In the genomic region with DNA sequence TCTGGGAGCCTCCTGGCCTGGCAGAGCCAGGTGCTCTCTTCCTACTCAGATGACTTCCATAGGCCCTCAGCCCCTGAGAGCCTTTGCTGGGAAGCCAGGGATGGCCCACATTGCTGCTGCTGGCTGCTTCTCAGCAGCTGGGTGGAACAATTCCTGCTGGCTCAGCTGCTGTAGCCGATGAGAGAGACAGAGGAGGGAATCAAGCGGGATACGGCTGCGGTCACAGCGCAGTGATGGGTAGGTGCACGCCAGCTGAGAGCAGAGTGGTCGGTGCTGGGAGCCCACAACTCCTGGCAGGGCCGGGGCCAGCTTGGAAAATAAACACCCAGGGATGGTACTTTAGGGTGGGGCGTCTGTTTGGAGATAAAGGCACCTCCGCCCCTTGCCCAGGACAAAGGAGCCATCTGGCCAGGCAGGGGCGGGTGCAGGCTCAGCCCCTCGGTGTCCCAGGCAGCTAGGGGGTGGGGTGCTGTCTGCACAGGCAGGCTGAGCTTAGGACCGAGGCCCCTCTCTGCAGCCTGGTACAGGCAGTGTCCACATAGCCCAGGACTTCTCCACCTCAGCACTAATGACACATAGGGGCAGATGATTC, we compare ENCODE assay signal across 27 cellular contexts.
DNase-seq lines count a peak whose midpoint lies in the region; ATAC-seq and TF ChIP-seq lines count a peak whose summit lies in the region.
"Had no signal": no experiment of that assay in that cellular context is flagged by ENCODE, and none has a peak within 500 bp of the region (broad histone marks: within the 10 kb centered on the region; RNA-seq: fewer than 3 reads in every experiment).

No MANE protein-coding gene starts in this region.

- no peak overlapping the region for H3K4me3 Mint-ChIP-seq in GM23338
- no peak overlapping the region for H3K4me3 Mint-ChIP-seq in activated T-cell treated with anti-CD3 and anti-CD28 coated beads, Interleukin-2, amount 50 U/mL, for 24 hours
- H3K4me3 Mint-ChIP-seq: activated CD4-positive, alpha-beta memory T cell treated with anti-CD3 and anti-CD28 coated beads, Interleukin-2, amount 10 ng/mL, durations not matched to agents 7 days and 5 days; CD8-positive, alpha-beta T cell; nephron progenitor cell; type B pancreatic cell had no signal

- H3K9me3 Mint-ChIP-seq in GM23338, result no peaks in the 10 kb centered on the region; the same call in 1 of the 3 replicates
- peaks cover 5% of the 10 kb centered on the region for H3K9me3 Mint-ChIP-seq in activated T-cell treated with anti-CD3 and anti-CD28 coated beads, Interleukin-2, amount 50 U/mL, for 24 hours
- H3K9me3 Mint-ChIP-seq: type B pancreatic cell had no signal

- H3K4me2 ChIP-seq in GM23338 (no peak overlapping the region), osteoblast (ENCODE audit: insufficient read depth, low read length) (no peak overlapping the region)
- H3K4me2 ChIP-seq: PC-9 had no signal

- no peaks in the 10 kb centered on the region for H3K27me3 ChIP-seq in GM23338 (ENCODE audit: insufficient read depth)
- H3K27me3 ChIP-seq in osteoblast (ENCODE audit: insufficient read depth, low read length), result no peaks in the 10 kb centered on the region
- H3K27me3 ChIP-seq: esophagus muscularis mucosa had no signal

- H4K20me1 ChIP-seq in GM23338 (replicated peaks; ENCODE audit: insufficient read depth) (no peaks in the 10 kb centered on the region), osteoblast (ENCODE audit: insufficient read depth, low read length) (no peaks in the 10 kb centered on the region)

- H3K27ac Mint-ChIP-seq in GM23338, result no peak overlapping the region
- no peak overlapping the region for H3K27ac Mint-ChIP-seq in activated T-cell treated with anti-CD3 and anti-CD28 coated beads, Interleukin-2, amount 50 U/mL, for 24 hours
- H3K27ac Mint-ChIP-seq: activated CD4-positive, alpha-beta memory T cell treated with anti-CD3 and anti-CD28 coated beads, Interleukin-2, amount 10 ng/mL, durations not matched to agents 7 days and 5 days; CD8-positive, alpha-beta T cell; nephron progenitor cell; type B pancreatic cell had no signal

- ATAC-seq in GM23338 (peak; percentile 25; the same call in 2 of the 3 replicates), HG03571 (IDR thresholded peaks at IDR 0.05; ENCODE audit: unreplicated experiment) (no peak)
- ATAC-seq: CD8-positive, alpha-beta T cell; gastrocnemius medialis had no signal

- H3F3A ChIP-seq in GM23338 (replicated peaks; ENCODE audit: low read depth), result no peaks in the 10 kb centered on the region

- H3K27ac ChIP-seq in GM23338 (ENCODE audit: low read depth), result no peak overlapping the region
- peak overlapping the region; percentile 64 for H3K27ac ChIP-seq in caudate nucleus (ENCODE audit: low read depth, low read length)
- H3K27ac ChIP-seq in osteoblast (ENCODE audit: low read depth, low read length), result no peak overlapping the region
- H3K27ac ChIP-seq: 22Rv1, coronary artery, esophagus muscularis mucosa, gastrocnemius medialis, PC-9 had no signal

- no peaks in the 10 kb centered on the region for H3K4me1 ChIP-seq in GM23338 (ENCODE audit: insufficient read depth)
- H3K4me1 ChIP-seq in osteoblast (ENCODE audit: insufficient read depth, low read length), result peaks cover 52% of the 10 kb centered on the region
- H3K4me1 ChIP-seq: gastrocnemius medialis had no signal

- H3K4me1 Mint-ChIP-seq in GM23338, result peaks cover 9% of the 10 kb centered on the region
- H3K4me1 Mint-ChIP-seq in activated T-cell treated with anti-CD3 and anti-CD28 coated beads, Interleukin-2, amount 50 U/mL, for 24 hours (ENCODE audit: low read depth), result no peaks in the 10 kb centered on the region

- peaks cover 2% of the 10 kb centered on the region; the same call in 1 of the 3 replicates for H3K36me3 Mint-ChIP-seq in GM23338 (ENCODE audit: low read depth)
- no peaks in the 10 kb centered on the region for H3K36me3 Mint-ChIP-seq in activated T-cell treated with anti-CD3 and anti-CD28 coated beads, Interleukin-2, amount 50 U/mL, for 24 hours (ENCODE audit: low read depth)
- H3K36me3 Mint-ChIP-seq: CD8-positive, alpha-beta T cell; type B pancreatic cell had no signal

- H3K9me2 ChIP-seq in GM23338 (ENCODE audit: insufficient read depth), result no peaks in the 10 kb centered on the region

- H3K9me3 ChIP-seq in osteoblast (ENCODE audit: low read depth, low read length), result no peaks in the 10 kb centered on the region
- H3K9me3 ChIP-seq: gastrocnemius medialis had no signal

- H2AFZ ChIP-seq in GM23338, result 0 out of 2 replicates have a peak overlapping the region, but pooled peaks have one; percentile 14
- no peak overlapping the region for H2AFZ ChIP-seq in osteoblast (ENCODE audit: low read length)
- H2AFZ ChIP-seq: PC-9 had no signal

- H3K36me3 ChIP-seq in GM23338 (ENCODE audit: insufficient read depth), result no peaks in the 10 kb centered on the region
- H3K36me3 ChIP-seq in osteoblast (ENCODE audit: insufficient read depth, low read length), result no peaks in the 10 kb centered on the region
- H3K36me3 ChIP-seq: esophagus muscularis mucosa, gastrocnemius medialis had no signal

- peaks cover 4% of the 10 kb centered on the region for H3K27me3 Mint-ChIP-seq in GM23338 (ENCODE audit: insufficient read depth, low read depth, poor library complexity)
- peaks cover 22% of the 10 kb centered on the region for H3K27me3 Mint-ChIP-seq in activated T-cell treated with anti-CD3 and anti-CD28 coated beads, Interleukin-2, amount 50 U/mL, for 24 hours
- H3K27me3 Mint-ChIP-seq: activated CD4-positive, alpha-beta memory T cell treated with anti-CD3 and anti-CD28 coated beads, Interleukin-2, amount 10 ng/mL, durations not matched to agents 7 days and 5 days had no signal

- TF ChIP-seq CTCF in GM23338 (conservative IDR thresholded peaks at IDR 0.05; ENCODE audit: low read depth in 2 of 2) (no peak), osteoblast (IDR thresholded peaks at IDR 0.05; ENCODE audit: extremely low read depth, low read depth, low read length) (no peak)

- H3K79me2 ChIP-seq in GM23338 (replicated peaks; ENCODE audit: insufficient read depth) (no peaks in the 10 kb centered on the region), osteoblast (ENCODE audit: insufficient read depth, low read length) (no peaks in the 10 kb centered on the region)

- H3K4me3 ChIP-seq in GM23338 (no peak overlapping the region), osteoblast (ENCODE audit: insufficient read depth, low read length) (no peak overlapping the region)
- H3K4me3 ChIP-seq: coronary artery, esophagus muscularis mucosa, gastrocnemius medialis, PC-9 had no signal

- DNase-seq in DMS 273 (lab: John Stamatoyannopoulos, UW; ENCODE audit: unreplicated experiment) (peak; percentile 36), DMS 273 treated with DMSO at 0.1 percent for 48 hours (lab: John Stamatoyannopoulos, UW) (no peak), GM23338 (ENCODE audit: low spot score) (no peak), caudate nucleus (lab: John Stamatoyannopoulos, UW) (no peak), osteoblast (ENCODE audit: insufficient read length, low spot score, missing footprints) (peak; percentile 43), amniotic stem cell (lab: John Stamatoyannopoulos, UW) (no peak)
- no peak for DNase-seq in activated T-cell treated with anti-CD3 and anti-CD28 coated beads, Interleukin-2, amount 50 U/mL, for 24 hours
- DNase-seq: activated CD4-positive, alpha-beta memory T cell treated with anti-CD3 and anti-CD28 coated beads, Interleukin-2, amount 10 ng/mL, durations not matched to agents 7 days and 5 days; activated CD4-positive, CD25-positive, alpha-beta regulatory T cell treated with anti-CD3 and anti-CD28 coated beads, Interleukin-2, amount 50 U/mL, for 72 hours; activated T-cell treated with anti-CD3 and anti-CD28 coated beads, Interleukin-2, amount 50 U/mL, for 1 hour; AML-193; CD8-positive, alpha-beta T cell; DMS79; gastrocnemius medialis; GF-D8; hypothalamus; NCI-H187 treated with DMSO at 0.1 percent for 48 hours; nephron progenitor cell; NK-92 treated with Interleukin-12 subunit alpha and Interleukin-12 subunit beta, amount 100 ng/mL, for 24 hours; PC-9; SHP77 treated with DMSO at 0.1 percent for 48 hours; stimulated activated CD8-positive, alpha-beta memory T cell treated with anti-CD3 and anti-CD28 coated beads, Interleukin-4, amount 100 ng/mL, for 48 hours had no signal

TF ChIP-seq in GM23338, 12 proteins besides CTCF, POLR2A, EP300 and RAD21:
- no peak for TF ChIP-seq JUNB (IDR thresholded peaks at IDR 0.05; ENCODE audit: unreplicated experiment)
- TF ChIP-seq, protein P1, sequence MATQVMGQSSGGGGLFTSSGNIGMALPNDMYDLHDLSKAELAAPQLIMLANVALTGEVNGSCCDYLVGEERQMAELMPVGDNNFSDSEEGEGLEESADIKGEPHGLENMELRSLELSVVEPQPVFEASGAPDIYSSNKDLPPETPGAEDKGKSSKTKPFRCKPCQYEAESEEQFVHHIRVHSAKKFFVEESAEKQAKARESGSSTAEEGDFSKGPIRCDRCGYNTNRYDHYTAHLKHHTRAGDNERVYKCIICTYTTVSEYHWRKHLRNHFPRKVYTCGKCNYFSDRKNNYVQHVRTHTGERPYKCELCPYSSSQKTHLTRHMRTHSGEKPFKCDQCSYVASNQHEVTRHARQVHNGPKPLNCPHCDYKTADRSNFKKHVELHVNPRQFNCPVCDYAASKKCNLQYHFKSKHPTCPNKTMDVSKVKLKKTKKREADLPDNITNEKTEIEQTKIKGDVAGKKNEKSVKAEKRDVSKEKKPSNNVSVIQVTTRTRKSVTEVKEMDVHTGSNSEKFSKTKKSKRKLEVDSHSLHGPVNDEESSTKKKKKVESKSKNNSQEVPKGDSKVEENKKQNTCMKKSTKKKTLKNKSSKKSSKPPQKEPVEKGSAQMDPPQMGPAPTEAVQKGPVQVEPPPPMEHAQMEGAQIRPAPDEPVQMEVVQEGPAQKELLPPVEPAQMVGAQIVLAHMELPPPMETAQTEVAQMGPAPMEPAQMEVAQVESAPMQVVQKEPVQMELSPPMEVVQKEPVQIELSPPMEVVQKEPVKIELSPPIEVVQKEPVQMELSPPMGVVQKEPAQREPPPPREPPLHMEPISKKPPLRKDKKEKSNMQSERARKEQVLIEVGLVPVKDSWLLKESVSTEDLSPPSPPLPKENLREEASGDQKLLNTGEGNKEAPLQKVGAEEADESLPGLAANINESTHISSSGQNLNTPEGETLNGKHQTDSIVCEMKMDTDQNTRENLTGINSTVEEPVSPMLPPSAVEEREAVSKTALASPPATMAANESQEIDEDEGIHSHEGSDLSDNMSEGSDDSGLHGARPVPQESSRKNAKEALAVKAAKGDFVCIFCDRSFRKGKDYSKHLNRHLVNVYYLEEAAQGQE (IDR thresholded peaks at IDR 0.05; ENCODE audit: unreplicated experiment), result no peak
- no peak for TF ChIP-seq ZNF331 (CRISPR knock-in tag; IDR thresholded peaks at IDR 0.05; ENCODE audit: low read depth)
- no peak for TF ChIP-seq ZNF114 (CRISPR knock-in tag; IDR thresholded peaks at IDR 0.05)
- TF ChIP-seq NANOG (IDR thresholded peaks at IDR 0.05; ENCODE audit: borderline replicate concordance), result no peak

Comparison
In these comparisons a context has a peak if more than half of its experiments do, and no peak if none do; other contexts are left out.
1. DNase-seq: peak in DMS 273 (single experiment) and osteoblast (single experiment); none in DMS 273 treated with DMSO at 0.1 percent for 48 hours (single experiment), GM23338 (single experiment), caudate nucleus (0 of 61), amniotic stem cell (single experiment) and activated T-cell treated with anti-CD3 and anti-CD28 coated beads, Interleukin-2, amount 50 U/mL, for 24 hours (single experiment).